1 cellular context compared by ENCODE assay signal in genomic region chr7:159104188-159105030, GRCh38.
TF ChIP-seq lines count a peak whose summit lies in the region.

No MANE protein-coding gene starts in this region.

TF ChIP-seq in GM23338, 12 proteins besides CTCF, POLR2A, EP300 and RAD21 (continued from another document):
- TF ChIP-seq ZNF462 (CRISPR knock-in tag; IDR thresholded peaks at IDR 0.05) (no peak), CREB1 (CRISPR knock-in tag; IDR thresholded peaks at IDR 0.05; ENCODE audit: low read depth) (no peak), STAT1 (IDR thresholded peaks at IDR 0.05; ENCODE audit: unreplicated experiment) (no peak)
